17 cellular contexts compared by ENCODE assay signal in the genomic region with DNA sequence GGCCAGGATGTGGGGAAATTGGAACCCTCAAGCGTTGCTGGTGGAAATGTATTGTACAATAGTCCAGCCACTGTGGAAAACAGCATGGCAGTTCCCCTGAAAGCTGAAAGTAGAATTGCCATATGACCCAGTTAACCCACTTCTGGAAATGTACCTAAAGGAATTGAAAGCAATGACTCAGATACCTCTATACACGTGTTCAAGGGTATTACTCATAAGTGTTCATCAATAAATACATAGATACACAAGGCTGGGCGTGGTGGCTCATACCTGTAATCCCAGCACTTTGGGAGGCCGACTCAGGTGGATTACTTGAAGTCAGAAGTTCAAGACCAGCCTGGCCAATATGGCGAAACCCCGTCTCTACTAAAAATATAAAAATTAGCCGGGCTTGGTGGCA.
DNase-seq lines count a peak whose midpoint lies in the region; ATAC-seq and TF ChIP-seq lines count a peak whose summit lies in the region.
"Had no signal": no experiment of that assay in that cellular context is flagged by ENCODE, and none has a peak within 500 bp of the region (broad histone marks: within the 10 kb centered on the region; RNA-seq: fewer than 3 reads in every experiment).

No MANE protein-coding gene starts in this region.

- H3K27ac Mint-ChIP-seq in MCF 10A (ENCODE audit: low read depth, unreplicated experiment) (no peak overlapping the region), WTC11 (no peak overlapping the region)
- H3K27ac Mint-ChIP-seq: CD4-positive, CD25-positive, alpha-beta regulatory T cell had no signal

- no peaks in the 10 kb centered on the region for H3K79me2 ChIP-seq in PC-3 (ENCODE audit: low read length)

- H3K36me3 ChIP-seq in breast epithelium (no peaks in the 10 kb centered on the region), PC-3 (ENCODE audit: low read depth, low read length) (no peaks in the 10 kb centered on the region), stomach (no peaks in the 10 kb centered on the region)
- H3K36me3 ChIP-seq: SJCRH30 had no signal

- TF ChIP-seq POLR2A in breast epithelium (IDR thresholded peaks at IDR 0.05) (no peak), stomach (IDR thresholded peaks at IDR 0.05) (no peak)

- H3K9me2 ChIP-seq in PC-3 (replicated peaks; ENCODE audit: low read length): no peaks in the 10 kb centered on the region

- CTCF ChIA-PET in MCF 10A (lab: Yijun Ruan, JAX): interaction anchor here (0.7 to 0.8 kb wide), 2 partner anchors 25 to 96 kb away, joined by 3 read pairs; no protein-coding TSS in a partner anchor
- CTCF ChIA-PET in PC-3 (lab: Charles Lee): no interaction called here
- CTCF ChIA-PET in WTC11 (lab: Charles Lee): no interaction called here

- no peak for TF ChIP-seq CTCF in MCF 10A (IDR thresholded peaks at IDR 0.05; ENCODE audit: unreplicated experiment)
- no peak for TF ChIP-seq CTCF in breast epithelium (IDR thresholded peaks at IDR 0.05)
- TF ChIP-seq CTCF in PC-3 (conservative IDR thresholded peaks at IDR 0.05; ENCODE audit: low read depth, low read length): no peak
- TF ChIP-seq CTCF in stomach (IDR thresholded peaks at IDR 0.05): no peak
- TF ChIP-seq CTCF in WTC11 (IDR thresholded peaks at IDR 0.05): no peak

- H3K4me3 Mint-ChIP-seq in MCF 10A (ENCODE audit: unreplicated experiment): no peak overlapping the region
- no peak overlapping the region for H3K4me3 Mint-ChIP-seq in WTC11
- H3K4me3 Mint-ChIP-seq: CD4-positive, CD25-positive, alpha-beta regulatory T cell had no signal

- 69 to 85% (median 78%) methylated on average over 7 of the region's 7 CpGs for WGBS in stomach, 5 donors

- H3K4me1 ChIP-seq in breast epithelium (no peaks in the 10 kb centered on the region), PC-3 (ENCODE audit: insufficient read depth, low read length) (peaks cover 22% of the 10 kb centered on the region), stomach (no peaks in the 10 kb centered on the region)

- ATAC-seq in PC-3 (peak; percentile 54), WTC11 (no peak), Right ventricle myocardium superior (ENCODE audit: poor library complexity) (no peak)
- ATAC-seq: K562 had no signal

- intact Hi-C loops in MCF 10A (cut with micrococcal nuclease) (no loop called here), breast epithelium (cut with DNase I; ENCODE audit: low total_unique reads) (no loop called here), PC-3 (cut with micrococcal nuclease) (no loop called here), stomach (cut with DNase I; ENCODE audit: low total_unique reads) (no loop called here), Right ventricle myocardium superior (cut with DNase I) (no loop called here)

- no peak overlapping the region for H3K9ac ChIP-seq in PC-3 (ENCODE audit: low read length)

- peak overlapping the region; percentile 22; the same call in 1 of the 2 replicates for H3K4me2 ChIP-seq in PC-3 (ENCODE audit: low read length)

- H3K36me3 Mint-ChIP-seq in MCF 10A (ENCODE audit: insufficient read depth, unreplicated experiment) (no peaks in the 10 kb centered on the region), WTC11 (no peaks in the 10 kb centered on the region)
- H3K36me3 Mint-ChIP-seq: CD4-positive, CD25-positive, alpha-beta regulatory T cell had no signal

- H3K9me3 Mint-ChIP-seq in MCF 10A (ENCODE audit: unreplicated experiment): no peaks in the 10 kb centered on the region
- H3K9me3 Mint-ChIP-seq in WTC11: peaks cover 5% of the 10 kb centered on the region; the same call in 1 of the 2 replicates

- H3K27me3 Mint-ChIP-seq in MCF 10A (ENCODE audit: insufficient read depth, unreplicated experiment) (no peaks in the 10 kb centered on the region), WTC11 (ENCODE audit: low read depth) (no peaks in the 10 kb centered on the region)

- H3K4me1 Mint-ChIP-seq in MCF 10A (ENCODE audit: insufficient read depth, unreplicated experiment) (peaks cover 11% of the 10 kb centered on the region), WTC11 (peaks cover 30% of the 10 kb centered on the region)
- H3K4me1 Mint-ChIP-seq: CD4-positive, CD25-positive, alpha-beta regulatory T cell had no signal

- no peaks in the 10 kb centered on the region for H3K27me3 ChIP-seq in breast epithelium
- no peaks in the 10 kb centered on the region for H3K27me3 ChIP-seq in PC-3 (ENCODE audit: low read length)
- H3K27me3 ChIP-seq in stomach: peaks cover 0 to 15% (median 0%) of the 10 kb centered on the region in 3 donors
- H3K27me3 ChIP-seq: SJCRH30 had no signal

- H4K20me1 ChIP-seq in PC-3 (ENCODE audit: low read length): no peaks in the 10 kb centered on the region

- BruUV-seq in MCF 10A (replicated peaks; lab: Mats Ljungman, UMichigan) (no TSS peak), PC-3 (replicated peaks; lab: Mats Ljungman, UMichigan) (no TSS peak)

- H3K4me3 ChIP-seq in breast epithelium: no peak overlapping the region
- no peak overlapping the region for H3K4me3 ChIP-seq in PC-3 (ENCODE audit: low read length)
- no peak overlapping the region for H3K4me3 ChIP-seq in stomach
- H3K4me3 ChIP-seq: K562, SJCRH30 had no signal

- H3F3A ChIP-seq in PC-3 (ENCODE audit: low read length, unreplicated experiment): no peaks in the 10 kb centered on the region

- no peak for TF ChIP-seq EP300 in stomach (IDR thresholded peaks at IDR 0.05)

- DNase-seq in MCF 10A (ENCODE audit: unreplicated experiment) (peak; percentile 21), breast epithelium (ENCODE audit: low spot score in 2 of 2) (no peak), PC-3 (peak; percentile 81), epithelial cell of prostate (ENCODE audit: low read depth, low spot score) (peak; percentile 73), stomach (peak; percentile 38), WTC11 (ENCODE audit: low spot score) (no peak), Right ventricle myocardium superior (no peak)
- DNase-seq: ACHN; CD4-positive, CD25-positive, alpha-beta regulatory T cell; DND-41; GF-D8; NCI-H1105; NCI-H187; NCI-H446; NCI-H748 treated with DMSO at 0.1 percent for 48 hours; SJCRH30 had no signal

- H2AFZ ChIP-seq in PC-3 (ENCODE audit: low read length): no peak overlapping the region

- POLR2A ChIA-PET in MCF 10A (lab: Yijun Ruan, JAX): interaction anchor here (1.1 to 1.4 kb wide), 2 partner anchors 13 to 42 kb away, joined by 4 to 6 read pairs; no protein-coding TSS in a partner anchor
- POLR2A ChIA-PET in PC-3 (lab: Charles Lee; ENCODE audit: unreplicated experiment): no interaction called here
- POLR2A ChIA-PET in WTC11 (lab: Charles Lee): no interaction called here

- H3K9me3 ChIP-seq in breast epithelium (no peaks in the 10 kb centered on the region), PC-3 (ENCODE audit: low read length) (no peaks in the 10 kb centered on the region), stomach (no peaks in the 10 kb centered on the region)
- H3K9me3 ChIP-seq: SJCRH30 had no signal

- no peak overlapping the region for H3K27ac ChIP-seq in breast epithelium
- peak overlapping the region; percentile 65 for H3K27ac ChIP-seq in PC-3 (ENCODE audit: low read length)
- peak overlapping the region; percentile 10 for H3K27ac ChIP-seq in epithelial cell of prostate
- no peak overlapping the region for H3K27ac ChIP-seq in stomach
- H3K27ac ChIP-seq: SJCRH30 had no signal

TF ChIP-seq in WTC11, 78 proteins besides CTCF, POLR2A, EP300 and RAD21:
- TF ChIP-seq, protein P1, sequence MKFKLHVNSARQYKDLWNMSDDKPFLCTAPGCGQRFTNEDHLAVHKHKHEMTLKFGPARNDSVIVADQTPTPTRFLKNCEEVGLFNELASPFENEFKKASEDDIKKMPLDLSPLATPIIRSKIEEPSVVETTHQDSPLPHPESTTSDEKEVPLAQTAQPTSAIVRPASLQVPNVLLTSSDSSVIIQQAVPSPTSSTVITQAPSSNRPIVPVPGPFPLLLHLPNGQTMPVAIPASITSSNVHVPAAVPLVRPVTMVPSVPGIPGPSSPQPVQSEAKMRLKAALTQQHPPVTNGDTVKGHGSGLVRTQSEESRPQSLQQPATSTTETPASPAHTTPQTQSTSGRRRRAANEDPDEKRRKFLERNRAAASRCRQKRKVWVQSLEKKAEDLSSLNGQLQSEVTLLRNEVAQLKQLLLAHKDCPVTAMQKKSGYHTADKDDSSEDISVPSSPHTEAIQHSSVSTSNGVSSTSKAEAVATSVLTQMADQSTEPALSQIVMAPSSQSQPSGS (CRISPR knock-in tag; IDR thresholded peaks at IDR 0.05; ENCODE audit: borderline replicate concordance, low read depth): no peak
- TF ChIP-seq ZNF263 (CRISPR knock-in tag; IDR thresholded peaks at IDR 0.05; ENCODE audit: low read depth) (no peak), ZBTB21 (CRISPR knock-in tag; IDR thresholded peaks at IDR 0.05; ENCODE audit: borderline replicate concordance) (no peak), TP53 (CRISPR knock-in tag; IDR thresholded peaks at IDR 0.05) (no peak)
- TF ChIP-seq, protein P2, sequence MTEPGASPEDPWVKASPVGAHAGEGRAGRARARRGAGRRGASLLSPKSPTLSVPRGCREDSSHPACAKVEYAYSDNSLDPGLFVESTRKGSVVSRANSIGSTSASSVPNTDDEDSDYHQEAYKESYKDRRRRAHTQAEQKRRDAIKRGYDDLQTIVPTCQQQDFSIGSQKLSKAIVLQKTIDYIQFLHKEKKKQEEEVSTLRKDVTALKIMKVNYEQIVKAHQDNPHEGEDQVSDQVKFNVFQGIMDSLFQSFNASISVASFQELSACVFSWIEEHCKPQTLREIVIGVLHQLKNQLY (CRISPR knock-in tag; IDR thresholded peaks at IDR 0.05): no peak
- TF ChIP-seq, protein P3, sequence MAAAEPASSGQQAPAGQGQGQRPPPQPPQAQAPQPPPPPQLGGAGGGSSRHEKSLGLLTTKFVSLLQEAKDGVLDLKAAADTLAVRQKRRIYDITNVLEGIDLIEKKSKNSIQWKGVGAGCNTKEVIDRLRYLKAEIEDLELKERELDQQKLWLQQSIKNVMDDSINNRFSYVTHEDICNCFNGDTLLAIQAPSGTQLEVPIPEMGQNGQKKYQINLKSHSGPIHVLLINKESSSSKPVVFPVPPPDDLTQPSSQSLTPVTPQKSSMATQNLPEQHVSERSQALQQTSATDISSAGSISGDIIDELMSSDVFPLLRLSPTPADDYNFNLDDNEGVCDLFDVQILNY (CRISPR knock-in tag; IDR thresholded peaks at IDR 0.05): no peak

Comparison
In these comparisons a context has a peak if more than half of its experiments do, and no peak if none do; other contexts are left out.
1. DNase-seq: peak in MCF 10A (single experiment), PC-3 (single experiment), epithelial cell of prostate (single experiment) and stomach (single experiment); none in breast epithelium (0 of 2), WTC11 (single experiment) and Right ventricle myocardium superior (single experiment).
2. H3K27ac ChIP-seq: peak in PC-3 (single experiment) and epithelial cell of prostate (single experiment); none in breast epithelium (0 of 2) and stomach (0 of 5).